Comparison of ENCODE assay signal across 18 cellular contexts in the genomic region with DNA sequence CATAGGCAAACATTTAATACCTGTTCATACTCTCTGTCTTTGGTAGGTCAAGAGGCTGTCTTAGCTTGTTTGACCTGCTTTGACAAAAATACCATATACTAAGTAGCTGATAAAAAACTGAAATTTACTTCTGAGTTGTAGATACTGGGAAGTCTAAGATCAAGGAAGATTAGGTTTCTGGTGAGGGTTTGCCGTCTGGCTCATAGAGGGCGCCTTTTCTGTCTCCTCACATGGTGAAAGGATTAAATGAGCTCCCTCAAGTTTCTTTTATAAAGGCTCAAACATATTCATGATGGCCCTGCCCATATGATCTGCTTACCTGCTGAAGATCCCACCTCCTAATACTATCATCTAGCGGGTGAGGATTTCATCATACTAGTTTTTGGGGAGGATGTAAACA.
DNase-seq lines count a peak whose midpoint lies in the region; ATAC-seq and TF ChIP-seq lines count a peak whose summit lies in the region.
"Had no signal": no experiment of that assay in that cellular context is flagged by ENCODE, and none has a peak within 500 bp of the region (broad histone marks: within the 10 kb centered on the region; RNA-seq: fewer than 3 reads in every experiment).

No MANE protein-coding gene starts in this region.

- no peaks in the 10 kb centered on the region for H3K4me1 ChIP-seq in hepatocyte (ENCODE audit: insufficient read depth)
- H3K4me1 ChIP-seq: BLaER1 treated with 17β-estradiol and CSF1 and Interleukin-3, amounts not matched to agents 10 nM and 100 nM; HAP-1 had no signal

- WGBS in hepatocyte (ENCODE audit: low lambda C conversion rate, missing lambda C conversion rate), result 83% methylated on average over 3 of the region's 3 CpGs

- H3K27ac ChIP-seq in hepatocyte, result peak overlapping the region; percentile 8
- H3K27ac ChIP-seq: BLaER1 treated with 17β-estradiol and CSF1 and Interleukin-3, amounts not matched to agents 10 nM and 100 nM; HL-60 had no signal

- no peaks in the 10 kb centered on the region for H3K36me3 Mint-ChIP-seq in WTC11
- H3K36me3 Mint-ChIP-seq: CD8-positive, alpha-beta T cell had no signal

- H3K27me3 ChIP-seq in hepatocyte, result no peaks in the 10 kb centered on the region
- H3K27me3 ChIP-seq: BLaER1 treated with 17β-estradiol and CSF1 and Interleukin-3, amounts not matched to agents 10 nM and 100 nM had no signal

- no peaks in the 10 kb centered on the region for H3K9me3 ChIP-seq in hepatocyte (ENCODE audit: low read depth)
- H3K9me3 ChIP-seq: BLaER1 treated with 17β-estradiol and CSF1 and Interleukin-3, amounts not matched to agents 10 nM and 100 nM; HAP-1 had no signal

- H3K4me1 Mint-ChIP-seq in WTC11, result peaks cover 6% of the 10 kb centered on the region; the same call in 1 of the 2 replicates

- H3K27ac Mint-ChIP-seq in WTC11, result no peak overlapping the region; the same call in 1 of the 2 replicates
- H3K27ac Mint-ChIP-seq: CD8-positive, alpha-beta T cell had no signal

- no peak overlapping the region for H3K4me3 ChIP-seq in hepatocyte
- H3K4me3 ChIP-seq: BLaER1 treated with 17β-estradiol and CSF1 and Interleukin-3, amounts not matched to agents 10 nM and 100 nM; GM12878; HAP-1 had no signal

- CTCF ChIA-PET in WTC11 (lab: Charles Lee), result interaction anchor here (1.1 to 1.4 kb wide), 3 partner anchors 9 to 118 kb away, joined by 3 to 6 read pairs (median 3); no protein-coding TSS in a partner anchor

- TF ChIP-seq CTCF in WTC11 (IDR thresholded peaks at IDR 0.05) (no peak), hepatocyte (IDR thresholded peaks at IDR 0.05; ENCODE audit: poor library complexity) (no peak), GM20000 (IDR thresholded peaks at IDR 0.05; ENCODE audit: extremely low read depth, missing control alignments) (no peak)

- H3K9me2 ChIP-seq in hepatocyte (replicated peaks; ENCODE audit: insufficient read depth), result no peaks in the 10 kb centered on the region

- no peaks in the 10 kb centered on the region for H3K27me3 Mint-ChIP-seq in WTC11 (ENCODE audit: low read depth)

- ATAC-seq in WTC11, result peak; percentile 59
- ATAC-seq in HG03460 (IDR thresholded peaks at IDR 0.05; ENCODE audit: unreplicated experiment), result no peak
- ATAC-seq: CD8-positive, alpha-beta T cell; GM12878 had no signal

- DNase-seq in NCI-H82 (lab: John Stamatoyannopoulos, UW), result peak; percentile 9
- DNase-seq in NCI-H82 treated with DMSO at 0.1 percent for 48 hours (lab: John Stamatoyannopoulos, UW; ENCODE audit: unreplicated experiment), result no peak
- no peak for DNase-seq in WTC11 (ENCODE audit: low spot score)
- DNase-seq in hepatocyte (ENCODE audit: low spot score), result no peak
- DNase-seq in amniotic stem cell (lab: John Stamatoyannopoulos, UW), result no peak
- no peak for DNase-seq in superior temporal gyrus (ENCODE audit: extremely low spot score)
- DNase-seq in GM20000 (ENCODE audit: low spot score), result no peak
- DNase-seq: 8988T; Calu3; CD8-positive, alpha-beta T cell; DMS79 treated with DMSO at 0.1 percent for 48 hours; GOT3; IMR-90 had no signal

- H3K79me2 ChIP-seq in hepatocyte, result no peaks in the 10 kb centered on the region

- no peaks in the 10 kb centered on the region for H3K9me3 Mint-ChIP-seq in WTC11

- H3K36me3 ChIP-seq in hepatocyte (replicated peaks; ENCODE audit: insufficient read depth, low read depth), result no peaks in the 10 kb centered on the region
- H3K36me3 ChIP-seq: BLaER1 treated with 17β-estradiol and CSF1 and Interleukin-3, amounts not matched to agents 10 nM and 100 nM; HAP-1 had no signal

- no peaks in the 10 kb centered on the region for H4K20me1 ChIP-seq in hepatocyte (ENCODE audit: insufficient read depth, poor library complexity, severe bottlenecking)
- H4K20me1 ChIP-seq: BLaER1 treated with 17β-estradiol and CSF1 and Interleukin-3, amounts not matched to agents 10 nM and 100 nM had no signal

- no peak overlapping the region for H3K4me2 ChIP-seq in hepatocyte
- H3K4me2 ChIP-seq: BLaER1 treated with 17β-estradiol and CSF1 and Interleukin-3, amounts not matched to agents 10 nM and 100 nM had no signal

- H3K4me3 Mint-ChIP-seq in WTC11, result no peak overlapping the region
- H3K4me3 Mint-ChIP-seq: CD8-positive, alpha-beta T cell had no signal

- H2AFZ ChIP-seq in hepatocyte, result peak overlapping the region; percentile 4

- POLR2A ChIA-PET in WTC11 (lab: Charles Lee), result no interaction called here

TF ChIP-seq in WTC11, 78 proteins besides CTCF, POLR2A, EP300 and RAD21 (continues in another document):
- TF ChIP-seq ZNF317 (CRISPR knock-in tag; IDR thresholded peaks at IDR 0.05; ENCODE audit: borderline replicate concordance, low read depth) (no peak), PREB (CRISPR knock-in tag; IDR thresholded peaks at IDR 0.05; ENCODE audit: borderline replicate concordance) (no peak), FOXP1 (CRISPR knock-in tag; IDR thresholded peaks at IDR 0.05; ENCODE audit: borderline replicate concordance) (no peak), ETV6 (CRISPR knock-in tag; IDR thresholded peaks at IDR 0.05) (no peak), ZBTB43 (CRISPR knock-in tag; IDR thresholded peaks at IDR 0.05) (no peak), ZNF219 (CRISPR knock-in tag; IDR thresholded peaks at IDR 0.05; ENCODE audit: borderline replicate concordance) (no peak), MXD4 (CRISPR knock-in tag; IDR thresholded peaks at IDR 0.05; ENCODE audit: borderline replicate concordance) (no peak), ZBTB21 (CRISPR knock-in tag; IDR thresholded peaks at IDR 0.05; ENCODE audit: borderline replicate concordance) (no peak), ZNF232 (CRISPR knock-in tag; IDR thresholded peaks at IDR 0.05) (no peak), JAZF1 (CRISPR knock-in tag; IDR thresholded peaks at IDR 0.05) (no peak)
- TF ChIP-seq, protein P1, sequence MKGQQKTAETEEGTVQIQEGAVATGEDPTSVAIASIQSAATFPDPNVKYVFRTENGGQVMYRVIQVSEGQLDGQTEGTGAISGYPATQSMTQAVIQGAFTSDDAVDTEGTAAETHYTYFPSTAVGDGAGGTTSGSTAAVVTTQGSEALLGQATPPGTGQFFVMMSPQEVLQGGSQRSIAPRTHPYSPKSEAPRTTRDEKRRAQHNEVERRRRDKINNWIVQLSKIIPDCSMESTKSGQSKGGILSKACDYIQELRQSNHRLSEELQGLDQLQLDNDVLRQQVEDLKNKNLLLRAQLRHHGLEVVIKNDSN (CRISPR knock-in tag; IDR thresholded peaks at IDR 0.05), result no peak
- TF ChIP-seq, protein P2, sequence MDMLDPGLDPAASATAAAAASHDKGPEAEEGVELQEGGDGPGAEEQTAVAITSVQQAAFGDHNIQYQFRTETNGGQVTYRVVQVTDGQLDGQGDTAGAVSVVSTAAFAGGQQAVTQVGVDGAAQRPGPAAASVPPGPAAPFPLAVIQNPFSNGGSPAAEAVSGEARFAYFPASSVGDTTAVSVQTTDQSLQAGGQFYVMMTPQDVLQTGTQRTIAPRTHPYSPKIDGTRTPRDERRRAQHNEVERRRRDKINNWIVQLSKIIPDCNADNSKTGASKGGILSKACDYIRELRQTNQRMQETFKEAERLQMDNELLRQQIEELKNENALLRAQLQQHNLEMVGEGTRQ (CRISPR knock-in tag; IDR thresholded peaks at IDR 0.05), result no peak
- TF ChIP-seq, protein P3, sequence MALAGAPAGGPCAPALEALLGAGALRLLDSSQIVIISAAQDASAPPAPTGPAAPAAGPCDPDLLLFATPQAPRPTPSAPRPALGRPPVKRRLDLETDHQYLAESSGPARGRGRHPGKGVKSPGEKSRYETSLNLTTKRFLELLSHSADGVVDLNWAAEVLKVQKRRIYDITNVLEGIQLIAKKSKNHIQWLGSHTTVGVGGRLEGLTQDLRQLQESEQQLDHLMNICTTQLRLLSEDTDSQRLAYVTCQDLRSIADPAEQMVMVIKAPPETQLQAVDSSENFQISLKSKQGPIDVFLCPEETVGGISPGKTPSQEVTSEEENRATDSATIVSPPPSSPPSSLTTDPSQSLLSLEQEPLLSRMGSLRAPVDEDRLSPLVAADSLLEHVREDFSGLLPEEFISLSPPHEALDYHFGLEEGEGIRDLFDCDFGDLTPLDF (CRISPR knock-in tag; IDR thresholded peaks at IDR 0.05), result no peak
- TF ChIP-seq, protein P4, sequence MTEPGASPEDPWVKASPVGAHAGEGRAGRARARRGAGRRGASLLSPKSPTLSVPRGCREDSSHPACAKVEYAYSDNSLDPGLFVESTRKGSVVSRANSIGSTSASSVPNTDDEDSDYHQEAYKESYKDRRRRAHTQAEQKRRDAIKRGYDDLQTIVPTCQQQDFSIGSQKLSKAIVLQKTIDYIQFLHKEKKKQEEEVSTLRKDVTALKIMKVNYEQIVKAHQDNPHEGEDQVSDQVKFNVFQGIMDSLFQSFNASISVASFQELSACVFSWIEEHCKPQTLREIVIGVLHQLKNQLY (CRISPR knock-in tag; IDR thresholded peaks at IDR 0.05), result no peak
